In the genomic region with DNA sequence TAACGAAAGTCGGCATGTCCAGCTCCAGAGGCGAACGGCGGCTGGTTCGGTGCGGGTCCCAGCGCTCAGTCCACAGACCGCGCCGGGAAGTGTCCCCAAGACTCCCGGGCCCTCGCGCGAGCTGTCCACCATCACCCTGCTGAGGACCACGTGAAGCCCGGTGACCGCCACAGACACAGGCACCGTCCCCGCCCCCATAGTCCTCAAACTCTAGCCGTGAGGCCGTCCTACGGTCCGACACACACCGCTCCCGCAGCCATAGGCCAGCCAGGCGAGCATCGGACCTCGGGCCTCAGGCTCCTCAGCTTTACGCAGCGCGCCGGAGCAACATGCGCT, we compare ENCODE assay signal across 7 cellular contexts. TPM values are rescaled to one million over a fixed set of nuclear protein-coding genes. Genes with fewer than 3 reads are reported as not detected.
DNase-seq lines count a peak whose midpoint lies in the region; ATAC-seq lines count a peak whose summit lies in the region.

No MANE protein-coding gene starts in this region.

- H3K27me3 ChIP-seq in HUES64 (ENCODE audit: insufficient read depth, low read length), result no peaks in the 10 kb centered on the region
- H3K27me3 ChIP-seq in skeletal muscle satellite cell (ENCODE audit: control insufficient read depth, insufficient read depth, low read length), result no peaks in the 10 kb centered on the region

- WGBS in HUES64, result 1% methylated on average over 34 of the region's 34 CpGs

- peaks cover 41% of the 10 kb centered on the region for H3K36me3 ChIP-seq in HUES64 (ENCODE audit: insufficient read depth, low read length)
- H3K36me3 ChIP-seq in skeletal muscle satellite cell (ENCODE audit: insufficient read depth, low read length), result peaks cover 30% of the 10 kb centered on the region

- H3K4me3 ChIP-seq in HUES64 (ENCODE audit: low read length) (peak overlapping the region; percentile 92), skeletal muscle satellite cell (ENCODE audit: low read length) (peak overlapping the region; percentile 94)

- H3K9ac ChIP-seq in HUES64 (ENCODE audit: low read depth, low read length) (peak overlapping the region; percentile 83), skeletal muscle satellite cell (ENCODE audit: low read depth, low read length) (peak overlapping the region; percentile 91)

- ATAC-seq in GM18498 (IDR thresholded peaks at IDR 0.05; ENCODE audit: unreplicated experiment) (peak; percentile 39), GM21717 (IDR thresholded peaks at IDR 0.05; ENCODE audit: unreplicated experiment) (peak; percentile 34)
- ATAC-seq in activated naive CD4-positive, alpha-beta T cell treated with anti-CD3 and anti-CD28 coated beads, Interleukin-2, amount 50 U/mL, for 72 hours, result peak; percentile 41 to 47

- no peaks in the 10 kb centered on the region for H3K9me3 ChIP-seq in HUES64 (ENCODE audit: insufficient read depth, low read depth, low read length)
- H3K9me3 ChIP-seq in skeletal muscle satellite cell (replicated peaks; ENCODE audit: low read length), result no peaks in the 10 kb centered on the region

- no peaks in the 10 kb centered on the region for H3K9me3 Mint-ChIP-seq in activated naive CD4-positive, alpha-beta T cell treated with anti-CD3 and anti-CD28 coated beads, Interleukin-2, amount 50 U/mL, for 72 hours

- peak overlapping the region; percentile 97 for H3K27ac ChIP-seq in HUES64 (ENCODE audit: low read depth, low read length)

- peak overlapping the region; percentile 96 to 99 for H3K27ac Mint-ChIP-seq in activated naive CD4-positive, alpha-beta T cell treated with anti-CD3 and anti-CD28 coated beads, Interleukin-2, amount 50 U/mL, for 72 hours

- DNase-seq in activated naive CD4-positive, alpha-beta T cell treated with anti-CD3 and anti-CD28 coated beads, Interleukin-2, amount 50 U/mL, for 72 hours (ENCODE audit: low spot score in 2 of 2), result peak in 1 of 2 donors; percentile 60
- DNase-seq in hepatic stellate cell (ENCODE audit: low spot score) (peak; percentile 49), NCI-H69 (lab: John Stamatoyannopoulos, UW) (no peak)

- H3K4me1 ChIP-seq in HUES64 (ENCODE audit: insufficient read depth, low read length) (peaks cover 10% of the 10 kb centered on the region; the same call in 1 of the 2 replicates), skeletal muscle satellite cell (ENCODE audit: control insufficient read depth, insufficient read depth, low read length) (peaks cover 3% of the 10 kb centered on the region)

- H3K4me2 ChIP-seq in skeletal muscle satellite cell (ENCODE audit: low read length), result peak overlapping the region; percentile 95

- H3K36me3 Mint-ChIP-seq in activated naive CD4-positive, alpha-beta T cell treated with anti-CD3 and anti-CD28 coated beads, Interleukin-2, amount 50 U/mL, for 72 hours, result peaks cover 9 to 34% of the 10 kb centered on the region in 2 donors

RNA-seq across cellular contexts. Expression of gene SETD4, which starts 0.5 kb away (rescaled TPM):
- polyA plus RNA-seq in HUES64 (2013, experiment 1 of 2), result 23.5 TPM
- 21.2 TPM for polyA plus RNA-seq in HUES64 (2013, experiment 2 of 2)
- 10 to 100 TPM; 16.7 to 21.5 TPM for total RNA-seq in activated naive CD4-positive, alpha-beta T cell treated with anti-CD3 and anti-CD28 coated beads, Interleukin-2, amount 50 U/mL, for 72 hours
- total RNA-seq in skeletal muscle satellite cell (2012; rRNA removed), result 10.0 and 14.2 TPM in 2 replicates

RNA-seq across cellular contexts. Expression of gene CBR1, which starts 10.0 kb away (rescaled TPM):
- 87.6 TPM for polyA plus RNA-seq in HUES64 (2013, experiment 1 of 2)
- polyA plus RNA-seq in HUES64 (2013, experiment 2 of 2), result 94.8 TPM
- 10 to 100 TPM; 33.6 to 55.6 TPM for total RNA-seq in activated naive CD4-positive, alpha-beta T cell treated with anti-CD3 and anti-CD28 coated beads, Interleukin-2, amount 50 U/mL, for 72 hours
- total RNA-seq in skeletal muscle satellite cell (2012; rRNA removed), result 137 and 161 TPM in 2 replicates
